In genomic region chr14:74492413-74493342, GRCh38 we compare ENCODE assay signal across 8 cellular contexts. TPM values are rescaled to one million over a fixed set of nuclear protein-coding genes. Genes with fewer than 3 reads are reported as not detected.
DNase-seq lines count a peak whose midpoint lies in the region; ATAC-seq and TF ChIP-seq lines count a peak whose summit lies in the region.

NPC2 (minus strand) TSS chr14:74493305; CDS start chr14:74493274, 31 bp downstream.

- peaks cover 0 to 8% (median 0%) of the 10 kb centered on the region in 3 experiments for H3K36me3 ChIP-seq in naive thymus-derived CD4-positive, alpha-beta T cell (ENCODE audit: control insufficient read depth in 2 of 3, insufficient read depth in 3 of 3, low read length in 3 of 3)

- peak within 1 kb of the TSS in 7 of 9 donors; percentile 87 to 96 (median 91) for H3K27ac Mint-ChIP-seq in naive thymus-derived CD4-positive, alpha-beta T cell

- DNase-seq in epithelial cell of prostate (ENCODE audit: low read depth, low spot score) = no peak
- peak in 4 of 9 donors; percentile 10 to 22 (median 19) for DNase-seq in naive thymus-derived CD4-positive, alpha-beta T cell
- DNase-seq in NCI-H446 (lab: John Stamatoyannopoulos, UW) = no peak
- no peak for DNase-seq in NCI-H226
- DNase-seq in cerebellar nuclear complex (lab: John Stamatoyannopoulos, UW) = no peak

- no peaks in the 10 kb centered on the region for H3K27me3 Mint-ChIP-seq in naive thymus-derived CD4-positive, alpha-beta T cell

- no peaks in the 10 kb centered on the region for H3K27me3 ChIP-seq in naive thymus-derived CD4-positive, alpha-beta T cell (ENCODE audit: control insufficient read depth in 2 of 2, insufficient read depth in 2 of 2, low read length in 2 of 2)

- intact Hi-C loops in naive thymus-derived CD4-positive, alpha-beta T cell (cut with micrococcal nuclease) = loop anchor here (1.0 to 10.0 kb wide), 22 partner anchors 33 to 1662 kb away; partner anchors contain the start of genes ALDH6A1 (in 2 of the 2), AREL1 (in 2 of the 2), DCAF4 (in 2 of the 2) and EIF2B2 (in 2 of the 2)

- H3K27ac ChIP-seq in epithelial cell of prostate = peak within 1 kb of the TSS; percentile 69
- H3K27ac ChIP-seq in naive thymus-derived CD4-positive, alpha-beta T cell (ENCODE audit: low read depth, low read length) = peak within 1 kb of the TSS; percentile 91

- POLR2A ChIA-PET in naive thymus-derived CD4-positive, alpha-beta T cell (lab: Charles Lee) = interaction anchor here (0.6 to 1.0 kb wide), 3 partner anchors 924 to 1434 kb away, joined by 3 to 5 read pairs (median 3); partner anchors contain the start of genes ACOT2, RBM25 and RIOX1

- peaks cover 0 to 16% (median 0%) of the 10 kb centered on the region in 5 donors for H3K36me3 Mint-ChIP-seq in naive thymus-derived CD4-positive, alpha-beta T cell

- no peaks in the 10 kb centered on the region for H3K9me3 Mint-ChIP-seq in naive thymus-derived CD4-positive, alpha-beta T cell

- H3K4me3 Mint-ChIP-seq in naive thymus-derived CD4-positive, alpha-beta T cell = peak within 1 kb of the TSS in 1 of 10 donors; percentile 89

- peaks cover 7 to 44% (median 32%) of the 10 kb centered on the region in 7 donors for H3K4me1 Mint-ChIP-seq in naive thymus-derived CD4-positive, alpha-beta T cell

- peak within 1 kb of the TSS; percentile 96 for H3K4me3 ChIP-seq in naive thymus-derived CD4-positive, alpha-beta T cell (ENCODE audit: low read length)

- peaks cover 12 to 18% of the 10 kb centered on the region in 2 donors for H3K4me1 ChIP-seq in naive thymus-derived CD4-positive, alpha-beta T cell (ENCODE audit: control insufficient read depth in 2 of 2, insufficient read depth in 2 of 2, low read length in 2 of 2)

- no peaks in the 10 kb centered on the region for H3K9me3 ChIP-seq in naive thymus-derived CD4-positive, alpha-beta T cell (ENCODE audit: control insufficient read depth in 2 of 3, low read length in 3 of 3)

- ATAC-seq in HG02571 (IDR thresholded peaks at IDR 0.05; ENCODE audit: unreplicated experiment) = peak; percentile 7
- ATAC-seq in naive thymus-derived CD4-positive, alpha-beta T cell = no peak

- CTCF ChIA-PET in naive thymus-derived CD4-positive, alpha-beta T cell (lab: Charles Lee) = no interaction called here

- TF ChIP-seq POLR2A in GM15510 (IDR thresholded peaks at IDR 0.05; ENCODE audit: borderline replicate concordance, extremely low read depth, insufficient read length) = peak; percentile 53

TF ChIP-seq in PFSK-1, 5 proteins besides CTCF, POLR2A, EP300 and RAD21:
- no peak for TF ChIP-seq REST (IDR thresholded peaks at IDR 0.05; ENCODE audit: insufficient read depth in 1 of 2, low read depth in 2 of 2, low read length in 2 of 2)
- TF ChIP-seq SIN3A (IDR thresholded peaks at IDR 0.05; ENCODE audit: borderline replicate concordance, insufficient read depth, low read length) = 0 out of 2 replicates have a peak, but pooled peaks have one; percentile 11
TF ChIP-seq in PFSK-1: peak in this region for 1.

RNA-seq across cellular contexts. Expression of gene NPC2, which starts in this region (rescaled TPM):
- 117 TPM for polyA plus RNA-seq in PFSK-1 (2012; ENCODE audit: insufficient read length, low read depth)
- 100 to 1,000 TPM in 1 of 5 experiments, 10 to 100 TPM in 4; 37.9 to 108 (median 56.3) TPM for total RNA-seq in naive thymus-derived CD4-positive, alpha-beta T cell
- 10 to 100 TPM; 66.9 to 71.3 TPM for polyA plus RNA-seq in naive thymus-derived CD4-positive, alpha-beta T cell
